Comparison of ENCODE assay signal across 8 cellular contexts in genomic region chr2:147844691-147845607, GRCh38. TPM values are rescaled to one million over a fixed set of nuclear protein-coding genes. Genes with fewer than 3 reads are reported as not detected.
A peak's percentile ranks its signal among the peaks of the same experiment; 100 is the strongest.
DNase-seq lines count a peak whose midpoint lies in the region; ATAC-seq lines count a peak whose summit lies in the region.

Gene ACVR2A (plus strand): TSS chr2:147845029. CDS start chr2:147845153, 124 bp downstream.

- peaks cover 8% of the 10 kb centered on the region for H3K27me3 Mint-ChIP-seq in activated CD4-positive, alpha-beta memory T cell treated with anti-CD3 and anti-CD28 coated beads for 36 hours
- peaks cover 10 to 19% of the 10 kb centered on the region in 2 donors for H3K27me3 Mint-ChIP-seq in effector memory CD8-positive, alpha-beta T cell

- no peaks in the 10 kb centered on the region for H3K4me1 ChIP-seq in mesenchymal stem cell (ENCODE audit: control insufficient read depth, insufficient read depth, low read depth, low read length)

- H3K4me2 ChIP-seq in mesenchymal stem cell (ENCODE audit: low read length, poor library complexity, severe bottlenecking): peak within 1 kb of the TSS; percentile 76

- peak within 1 kb of the TSS; percentile 88 to 100 for H3K4ac ChIP-seq in mesenchymal stem cell (ENCODE audit: low read depth in 1 of 2, low read length in 2 of 2)

- H3K4me3 Mint-ChIP-seq in activated CD4-positive, alpha-beta memory T cell treated with anti-CD3 and anti-CD28 coated beads for 36 hours: peak within 1 kb of the TSS; percentile 89
- peak within 1 kb of the TSS; percentile 90 to 96 for H3K4me3 Mint-ChIP-seq in effector memory CD8-positive, alpha-beta T cell

- H2BK15ac ChIP-seq in mesenchymal stem cell (ENCODE audit: low read depth, poor library complexity, severe bottlenecking): peak within 1 kb of the TSS; percentile 100

- peak within 1 kb of the TSS; percentile 93 for H2AFZ ChIP-seq in mesenchymal stem cell (ENCODE audit: low read depth, low read length)

- under 1% methylated on average over 37 of the region's 55 CpGs for WGBS in mesenchymal stem cell

- H3K4me1 Mint-ChIP-seq in activated CD4-positive, alpha-beta memory T cell treated with anti-CD3 and anti-CD28 coated beads for 36 hours (ENCODE audit: low read depth): peaks cover 33% of the 10 kb centered on the region
- peaks cover 19 to 25% of the 10 kb centered on the region in 2 donors for H3K4me1 Mint-ChIP-seq in effector memory CD8-positive, alpha-beta T cell (ENCODE audit: low read depth in 2 of 2)

- H3K9me3 ChIP-seq in mesenchymal stem cell (ENCODE audit: control insufficient read depth, low read length): no peaks in the 10 kb centered on the region

- H4K91ac ChIP-seq in mesenchymal stem cell (ENCODE audit: low read length): peak within 1 kb of the TSS; percentile 99

- intact Hi-C loops in activated CD4-positive, alpha-beta memory T cell treated with anti-CD3 and anti-CD28 coated beads for 36 hours (cut with micrococcal nuclease): loop anchor here (1.0 to 10.0 kb wide), 13 partner anchors 9 to 800 kb away; partner anchors contain the start of genes EPC2 and ORC4

- H4K8ac ChIP-seq in mesenchymal stem cell (ENCODE audit: low read length): peak within 1 kb of the TSS; percentile 100

- CTCF ChIA-PET in activated CD4-positive, alpha-beta memory T cell treated with anti-CD3 and anti-CD28 coated beads for 36 hours (lab: Charles Lee): interaction anchor here (1.8 to 1.9 kb wide), 2 partner anchors 66 kb away, joined by 6 to 7 read pairs; no protein-coding TSS in a partner anchor

- peaks cover 1% of the 10 kb centered on the region for H3K36me3 Mint-ChIP-seq in activated CD4-positive, alpha-beta memory T cell treated with anti-CD3 and anti-CD28 coated beads for 36 hours
- peaks cover 17% of the 10 kb centered on the region for H3K36me3 Mint-ChIP-seq in effector memory CD8-positive, alpha-beta T cell (ENCODE audit: insufficient read depth)

- no peaks in the 10 kb centered on the region for H3K27me3 ChIP-seq in mesenchymal stem cell (ENCODE audit: control insufficient read depth in 1 of 2, insufficient read depth in 1 of 2, low read length in 2 of 2)

- peak; percentile 9 to 33 for DNase-seq in activated CD4-positive, alpha-beta T cell treated with anti-CD3 and anti-CD28 coated beads for 24 hours (ENCODE audit: low read depth in 2 of 2)
- DNase-seq in activated CD4-positive, alpha-beta T cell treated with anti-CD3 and anti-CD28 coated beads for 1 hour: no peak
- DNase-seq in NCI-H2171 (lab: John Stamatoyannopoulos, UW): peak; percentile 49
- peak; percentile 74 for DNase-seq in activated CD4-positive, alpha-beta memory T cell treated with anti-CD3 and anti-CD28 coated beads for 36 hours
- DNase-seq in effector memory CD8-positive, alpha-beta T cell: peak; percentile 11 to 27 (median 18)
- DNase-seq in mesenchymal stem cell: peak; percentile 68
- DNase-seq in stimulated activated CD8-positive, alpha-beta memory T cell treated with anti-CD3 and anti-CD28 coated beads, Interleukin-2, amount 100 ng/mL, for 48 hours (ENCODE audit: low read depth in 2 of 2): peak; percentile 2 to 7

- peak within 1 kb of the TSS; percentile 97 to 100 for H3K18ac ChIP-seq in mesenchymal stem cell (ENCODE audit: low read depth in 1 of 2, low read length in 2 of 2)

- H3K4me3 ChIP-seq in mesenchymal stem cell (ENCODE audit: insufficient read depth in 1 of 2, low read depth in 1 of 2, low read length in 2 of 2): peak within 1 kb of the TSS; percentile 85 to 92

- peak within 1 kb of the TSS in 1 of 2 experiments; percentile 98 for H2BK12ac ChIP-seq in mesenchymal stem cell (ENCODE audit: low read length in 2 of 2)

- peak within 1 kb of the TSS; percentile 90 for H3K9ac ChIP-seq in mesenchymal stem cell (ENCODE audit: low read length)

- peak within 1 kb of the TSS; percentile 87 for H2BK120ac ChIP-seq in mesenchymal stem cell (ENCODE audit: low read depth, low read length)

- peak within 1 kb of the TSS; percentile 79 to 100 for H3K14ac ChIP-seq in mesenchymal stem cell (ENCODE audit: low read length in 2 of 2)

- H3K36me3 ChIP-seq in mesenchymal stem cell (ENCODE audit: control insufficient read depth in 1 of 2, insufficient read depth in 2 of 2, low read depth in 1 of 2, low read length in 2 of 2): no peaks in the 10 kb centered on the region

- peak within 1 kb of the TSS; percentile 92 for H3K27ac ChIP-seq in mesenchymal stem cell (ENCODE audit: low read length, poor library complexity, severe bottlenecking)

- H2BK5ac ChIP-seq in mesenchymal stem cell (ENCODE audit: low read depth, low read length, poor library complexity, severe bottlenecking): peak within 1 kb of the TSS; percentile 94

- POLR2A ChIA-PET in activated CD4-positive, alpha-beta memory T cell treated with anti-CD3 and anti-CD28 coated beads for 36 hours (lab: Charles Lee): interaction anchor here (0.6 kb wide), 1 partner anchor 21 kb away, joined by 3 read pairs; no protein-coding TSS in a partner anchor

- peak within 1 kb of the TSS; percentile 81 for H3K27ac Mint-ChIP-seq in activated CD4-positive, alpha-beta memory T cell treated with anti-CD3 and anti-CD28 coated beads for 36 hours
- peak within 1 kb of the TSS; percentile 92 to 94 for H3K27ac Mint-ChIP-seq in effector memory CD8-positive, alpha-beta T cell

- no peak within 1 kb of the TSS for H2AK5ac ChIP-seq in mesenchymal stem cell (ENCODE audit: low read length, severe bottlenecking)

- H3K9me3 Mint-ChIP-seq in activated CD4-positive, alpha-beta memory T cell treated with anti-CD3 and anti-CD28 coated beads for 36 hours: no peaks in the 10 kb centered on the region
- no peaks in the 10 kb centered on the region for H3K9me3 Mint-ChIP-seq in effector memory CD8-positive, alpha-beta T cell

- ATAC-seq in HG02885 (IDR thresholded peaks at IDR 0.05; ENCODE audit: poor library complexity, unreplicated experiment): peak; percentile 55
- ATAC-seq in effector memory CD8-positive, alpha-beta T cell (replicated peaks): peak; percentile 54

- peak within 1 kb of the TSS in 1 of 2 experiments; percentile 100 for H3K23ac ChIP-seq in mesenchymal stem cell (ENCODE audit: low read length in 2 of 2)

- H3K79me1 ChIP-seq in mesenchymal stem cell (replicated peaks; ENCODE audit: low read length, poor library complexity, severe bottlenecking): peaks cover 3% of the 10 kb centered on the region

RNA-seq across cellular contexts. Expression of gene ACVR2A, which starts in this region (rescaled TPM):
- 1 to 10 TPM; 2.9 to 3.5 TPM for total RNA-seq in activated CD4-positive, alpha-beta memory T cell treated with anti-CD3 and anti-CD28 coated beads for 36 hours
- 4.2 TPM for polyA plus RNA-seq in mesenchymal stem cell (2013, experiment 1 of 2)
- polyA plus RNA-seq in mesenchymal stem cell (2013, experiment 2 of 2): 4.0 TPM
